In genomic region chr1:68141079-68141800, GRCh38 we compare ENCODE assay signal across 11 cellular contexts.
A peak's percentile ranks its signal among the peaks of the same experiment; 100 is the strongest.
DNase-seq lines count a peak whose midpoint lies in the region; ATAC-seq, FAIRE-seq and TF ChIP-seq lines count a peak whose summit lies in the region.
"Had no signal": no experiment of that assay in that cellular context is flagged by ENCODE, and none has a peak within 500 bp of the region (broad histone marks: within the 10 kb centered on the region; RNA-seq: fewer than 3 reads in every experiment).

No MANE protein-coding gene starts in this region.

- no peak overlapping the region for H3K4me3 ChIP-seq in astrocyte of the cerebellum (ENCODE audit: low read depth, low read length)
- no peak overlapping the region for H3K4me3 ChIP-seq in left ventricle myocardium inferior
- no peak overlapping the region for H3K4me3 ChIP-seq in pancreas
- H3K4me3 ChIP-seq in mucosa of descending colon: no peak overlapping the region

- no peak overlapping the region for H3K27ac Mint-ChIP-seq in activated naive CD8-positive, alpha-beta T cell treated with anti-CD3 and anti-CD28 coated beads, Interleukin-2, amount 50 U/mL, for 24 hours
- H3K27ac Mint-ChIP-seq: activated T-cell treated with anti-CD3 and anti-CD28 coated beads, Interleukin-2, amount 50 U/mL, for 72 hours had no signal

- in situ Hi-C loops in astrocyte of the cerebellum (cut with HindIII; ENCODE audit: low sequenced_read_pairs): loop anchor here (25.0 kb wide), 1 partner anchor 196 kb away; no protein-coding TSS in a partner anchor

- ATAC-seq in pancreas: peak; percentile 2 to 47 (median 19)
- ATAC-seq in GM21526 (IDR thresholded peaks at IDR 0.05; ENCODE audit: low FRiP score, unreplicated experiment): no peak
- no peak for ATAC-seq in HG03565 (IDR thresholded peaks at IDR 0.05; ENCODE audit: unreplicated experiment)
- ATAC-seq in mucosa of descending colon: no peak
- ATAC-seq in activated naive CD8-positive, alpha-beta T cell treated with anti-CD3 and anti-CD28 coated beads, Interleukin-2, amount 50 U/mL, for 24 hours: no peak
- ATAC-seq: activated T-cell treated with anti-CD3 and anti-CD28 coated beads, Interleukin-2, amount 50 U/mL, for 72 hours had no signal

- H3K4me3 Mint-ChIP-seq in activated naive CD8-positive, alpha-beta T cell treated with anti-CD3 and anti-CD28 coated beads, Interleukin-2, amount 50 U/mL, for 24 hours: no peak overlapping the region
- H3K4me3 Mint-ChIP-seq: activated T-cell treated with anti-CD3 and anti-CD28 coated beads, Interleukin-2, amount 50 U/mL, for 72 hours had no signal

- peak; percentile 24 for DNase-seq in AG08395 (ENCODE audit: low spot score)
- peak; percentile 70 for DNase-seq in astrocyte of the cerebellum (ENCODE audit: low read depth)
- DNase-seq in left ventricle myocardium inferior: no peak
- no peak for DNase-seq in pancreas
- DNase-seq in mucosa of descending colon: no peak
- no peak for DNase-seq in activated naive CD8-positive, alpha-beta T cell treated with anti-CD3 and anti-CD28 coated beads, Interleukin-2, amount 50 U/mL, for 24 hours
- DNase-seq: activated T-cell treated with anti-CD3 and anti-CD28 coated beads, Interleukin-2, amount 50 U/mL, for 72 hours; erythroblast had no signal

- TF ChIP-seq CTCF in astrocyte of the cerebellum (IDR thresholded peaks at IDR 0.05; ENCODE audit: low read depth, low read length, missing control alignments) (no peak), left ventricle myocardium inferior (IDR thresholded peaks at IDR 0.05; ENCODE audit: borderline replicate concordance) (no peak), pancreas (IDR thresholded peaks at IDR 0.05) (no peak), mucosa of descending colon (IDR thresholded peaks at IDR 0.05) (no peak)

- H3K36me3 ChIP-seq in left ventricle myocardium inferior (peaks cover 51% of the 10 kb centered on the region), pancreas (peaks cover 0 to 19% (median 0%) of the 10 kb centered on the region in 3 donors), mucosa of descending colon (ENCODE audit: low read depth) (no peaks in the 10 kb centered on the region)

- H3K9me3 ChIP-seq in left ventricle myocardium inferior (replicated peaks): no peaks in the 10 kb centered on the region
- H3K9me3 ChIP-seq in pancreas: no peaks in the 10 kb centered on the region
- no peaks in the 10 kb centered on the region for H3K9me3 ChIP-seq in mucosa of descending colon
- H3K9me3 ChIP-seq: neutrophil had no signal

- FAIRE-seq in pancreas (lab: Jason Lieb, UNC): no peak

- intact Hi-C loops in left ventricle myocardium inferior (cut with micrococcal nuclease): no loop called here
- intact Hi-C loops in pancreas (cut with DNase I): no loop called here
- intact Hi-C loops in mucosa of descending colon (cut with DNase I, micrococcal nuclease): loop anchor here in 1 of 2 donors (5.0 kb wide), 1 partner anchor 91 kb away; the partner anchor contains the start of gene WLS

- no peaks in the 10 kb centered on the region for H3K9me3 Mint-ChIP-seq in activated naive CD8-positive, alpha-beta T cell treated with anti-CD3 and anti-CD28 coated beads, Interleukin-2, amount 50 U/mL, for 24 hours
- H3K9me3 Mint-ChIP-seq: activated T-cell treated with anti-CD3 and anti-CD28 coated beads, Interleukin-2, amount 50 U/mL, for 72 hours had no signal

- H3K36me3 Mint-ChIP-seq in activated naive CD8-positive, alpha-beta T cell treated with anti-CD3 and anti-CD28 coated beads, Interleukin-2, amount 50 U/mL, for 24 hours (ENCODE audit: low read depth): no peaks in the 10 kb centered on the region

- WGBS in pancreas, 2 donors: 62 to 65% methylated on average over 10 of the region's 10 CpGs

- H3K4me1 Mint-ChIP-seq in activated naive CD8-positive, alpha-beta T cell treated with anti-CD3 and anti-CD28 coated beads, Interleukin-2, amount 50 U/mL, for 24 hours: no peaks in the 10 kb centered on the region

- H3K27me3 ChIP-seq in left ventricle myocardium inferior (ENCODE audit: low read depth) (no peaks in the 10 kb centered on the region), pancreas (no peaks in the 10 kb centered on the region)
- H3K27me3 ChIP-seq: neutrophil had no signal

- H3K27ac ChIP-seq in left ventricle myocardium inferior (replicated peaks): peak overlapping the region; percentile 60
- H3K27ac ChIP-seq in pancreas: peak overlapping the region; percentile 31 to 85 (median 64)
- H3K27ac ChIP-seq: neutrophil had no signal

- H3K27me3 Mint-ChIP-seq in activated naive CD8-positive, alpha-beta T cell treated with anti-CD3 and anti-CD28 coated beads, Interleukin-2, amount 50 U/mL, for 24 hours: no peaks in the 10 kb centered on the region

- H3K4me1 ChIP-seq in left ventricle myocardium inferior: peaks cover 25% of the 10 kb centered on the region
- peaks cover 22 to 36% (median 32%) of the 10 kb centered on the region in 3 donors for H3K4me1 ChIP-seq in pancreas
- peaks cover 3% of the 10 kb centered on the region for H3K4me1 ChIP-seq in mucosa of descending colon (ENCODE audit: low read depth)

Comparison
In these comparisons a context has a peak if more than half of its experiments do, and no peak if none do; other contexts are left out.
1. DNase-seq: peak in AG08395 (single experiment) and astrocyte of the cerebellum (single experiment); none in left ventricle myocardium inferior (single experiment), pancreas (0 of 6), mucosa of descending colon (0 of 3) and activated naive CD8-positive, alpha-beta T cell treated with anti-CD3 and anti-CD28 coated beads, Interleukin-2, amount 50 U/mL, for 24 hours (single experiment).
2. ATAC-seq: peak in pancreas (4 of 4); none in GM21526 (single experiment), HG03565 (single experiment), mucosa of descending colon (single experiment) and activated naive CD8-positive, alpha-beta T cell treated with anti-CD3 and anti-CD28 coated beads, Interleukin-2, amount 50 U/mL, for 24 hours (single experiment).